In the genomic region with DNA sequence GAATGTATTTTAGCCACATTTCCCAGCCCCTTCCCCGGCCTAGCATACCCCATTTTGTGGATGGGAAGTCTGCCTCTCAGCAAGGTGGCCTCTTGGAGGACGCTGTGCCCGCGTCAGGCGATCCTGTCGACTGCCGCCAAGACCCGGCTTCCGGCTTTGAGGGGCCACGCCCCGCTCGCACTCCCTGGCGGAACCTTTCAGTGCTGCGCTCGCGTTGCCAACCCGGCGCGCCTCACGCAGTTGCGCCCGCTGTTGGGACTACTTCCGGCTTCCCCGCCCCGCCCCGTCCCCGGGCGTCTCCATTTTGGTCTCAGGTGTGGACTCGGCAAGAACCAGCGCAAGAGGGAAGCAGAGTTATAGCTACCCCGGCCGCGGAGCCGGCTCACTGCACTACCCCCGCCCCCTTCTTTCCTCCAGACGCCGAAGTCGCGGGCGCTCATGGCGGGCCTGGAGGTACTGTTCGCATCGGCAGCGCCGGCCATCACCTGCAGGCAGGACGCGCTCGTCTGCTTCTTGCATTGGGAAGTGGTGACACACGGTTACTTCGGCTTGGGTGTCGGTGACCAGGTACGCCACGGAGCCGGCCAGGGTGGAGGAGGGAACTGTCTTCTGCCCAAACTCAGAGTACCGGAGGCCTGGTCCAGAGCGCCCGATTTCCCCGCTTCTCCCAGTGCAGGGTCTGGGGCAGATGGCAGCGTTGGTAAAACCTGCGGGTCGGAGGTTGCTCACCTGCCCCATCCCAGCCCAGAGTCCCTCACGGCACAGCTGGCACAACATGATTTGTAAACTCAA, we compare ENCODE assay signal across 8 cellular contexts. TPM values are rescaled to one million over a fixed set of nuclear protein-coding genes. Genes with fewer than 3 reads are reported as not detected.
DNase-seq lines count a peak whose midpoint lies in the region; ATAC-seq lines count a peak whose summit lies in the region.

Gene PSMF1, plus strand, starts transcription at position 267 of the 792 bp plus-strand sequence. Its CDS starts 172 bp downstream, at position 439.

- H3K27ac Mint-ChIP-seq in effector memory CD8-positive, alpha-beta T cell, result peak within 1 kb of the TSS; percentile 84 to 96
- H3K27ac Mint-ChIP-seq in memory B cell, result peak within 1 kb of the TSS; percentile 97

- H3K27me3 Mint-ChIP-seq in effector memory CD8-positive, alpha-beta T cell, result no peaks in the 10 kb centered on the region
- H3K27me3 Mint-ChIP-seq in memory B cell, result no peaks in the 10 kb centered on the region

- CTCF ChIA-PET in activated CD8-positive, alpha-beta memory T cell treated with anti-CD3 and anti-CD28 coated beads for 36 hours (lab: Charles Lee), result interaction anchor here (1.8 kb wide), 1 partner anchor 10 kb away, joined by 6 read pairs; no protein-coding TSS in a partner anchor

- H3K4me1 Mint-ChIP-seq in effector memory CD8-positive, alpha-beta T cell (ENCODE audit: low read depth in 2 of 2), result peaks cover 42 to 58% of the 10 kb centered on the region in 2 donors
- H3K4me1 Mint-ChIP-seq in memory B cell, result peaks cover 42% of the 10 kb centered on the region

- no peaks in the 10 kb centered on the region for H3K9me3 Mint-ChIP-seq in effector memory CD8-positive, alpha-beta T cell
- H3K9me3 Mint-ChIP-seq in memory B cell, result no peaks in the 10 kb centered on the region

- peaks cover 24% of the 10 kb centered on the region for H3K36me3 Mint-ChIP-seq in effector memory CD8-positive, alpha-beta T cell (ENCODE audit: insufficient read depth)
- peaks cover 16% of the 10 kb centered on the region for H3K36me3 Mint-ChIP-seq in memory B cell

- POLR2A ChIA-PET in activated CD8-positive, alpha-beta memory T cell treated with anti-CD3 and anti-CD28 coated beads for 36 hours (lab: Charles Lee), result no interaction called here

- peak; percentile 96 for DNase-seq in CMK (ENCODE audit: low read depth)
- peak; percentile 63 for DNase-seq in HS-5 (ENCODE audit: low read depth)
- DNase-seq in NK-92 treated with Interleukin-12 subunit alpha and Interleukin-12 subunit beta, amount 100 ng/mL, for 24 hours (lab: John Stamatoyannopoulos, UW), result peak; percentile 88
- DNase-seq in effector memory CD8-positive, alpha-beta T cell, result peak; percentile 95 to 98 (median 97)
- peak; percentile 98 to 99 for DNase-seq in memory B cell (ENCODE audit: low spot score in 2 of 2)
- DNase-seq in stimulated activated CD8-positive, alpha-beta memory T cell treated with anti-CD3 and anti-CD28 coated beads, Interleukin-12 subunit alpha, Interleukin-12 subunit beta, amount 100 ng/mL, for 24 hours (ENCODE audit: extremely low read depth), result peak; percentile 88

- ATAC-seq in GM19468 (IDR thresholded peaks at IDR 0.05; ENCODE audit: extremely low read depth, unreplicated experiment) (peak; percentile 96), memory B cell (ENCODE audit: low read depth) (peak; percentile 93)
- ATAC-seq in effector memory CD8-positive, alpha-beta T cell (replicated peaks), result peak; percentile 92

- H3K4me3 Mint-ChIP-seq in effector memory CD8-positive, alpha-beta T cell, result peak within 1 kb of the TSS; percentile 85 to 98
- peak within 1 kb of the TSS; percentile 91 for H3K4me3 Mint-ChIP-seq in memory B cell

RNA-seq across cellular contexts. Expression of gene PSMF1, which starts in this region (rescaled TPM):
- total RNA-seq in activated CD8-positive, alpha-beta memory T cell treated with anti-CD3 and anti-CD28 coated beads for 36 hours, result 100 to 1,000 TPM; 174 to 178 TPM

Comparison
In these comparisons a context has a peak if more than half of its experiments do, and no peak if none do; other contexts are left out.
1. Peak in every context shown above with its lines: DNase-seq and ATAC-seq.